9 cellular contexts compared by ENCODE assay signal in genomic region chr2:237438082-237438925, GRCh38. TPM values are rescaled to one million over a fixed set of nuclear protein-coding genes. Genes with fewer than 3 reads are reported as not detected.
DNase-seq lines count a peak whose midpoint lies in the region; ATAC-seq and TF ChIP-seq lines count a peak whose summit lies in the region.
"Had no signal": no experiment of that assay in that cellular context is flagged by ENCODE, and none has a peak within 500 bp of the region (broad histone marks: within the 10 kb centered on the region; RNA-seq: fewer than 3 reads in every experiment).

No MANE protein-coding gene starts in this region.

- intact Hi-C loops in colonic mucosa (cut with DNase I), result no loop called here
- intact Hi-C loops in testis (cut with DNase I; ENCODE audit: low total_unique reads), result no loop called here

- H3K4me3 Mint-ChIP-seq in stimulated activated effector memory CD8-positive, alpha-beta T cell treated with anti-CD3 and anti-CD28 coated beads, Interleukin-12 subunit alpha, Interleukin-12 subunit beta, amount 100 ng/mL, for 72 hours, result peak overlapping the region; percentile 26

- 54 to 62% methylated on average over 5 to 8 of the region's 8 CpGs for WGBS in testis, 2 donors

- H3K36me3 ChIP-seq in colonic mucosa (no peaks in the 10 kb centered on the region), testis (ENCODE audit: low read depth, missing control alignments) (no peaks in the 10 kb centered on the region)

- H3K4me3 ChIP-seq in colonic mucosa (no peak overlapping the region), testis (no peak overlapping the region)

- no peak for ATAC-seq in stimulated activated effector memory CD8-positive, alpha-beta T cell treated with anti-CD3 and anti-CD28 coated beads, Interleukin-12 subunit alpha, Interleukin-12 subunit beta, amount 100 ng/mL, for 72 hours

- H3K9me3 ChIP-seq in colonic mucosa (no peaks in the 10 kb centered on the region), testis (no peaks in the 10 kb centered on the region)

- no peak overlapping the region for H3K9ac ChIP-seq in colonic mucosa (ENCODE audit: low read depth in 2 of 2, low read length in 2 of 2)

- H3K27ac ChIP-seq in colonic mucosa (no peak overlapping the region), testis (no peak overlapping the region)

- no peak for TF ChIP-seq POLR2A in testis (IDR thresholded peaks at IDR 0.05)

- H3K27me3 ChIP-seq in colonic mucosa (no peaks in the 10 kb centered on the region), testis (no peaks in the 10 kb centered on the region)

- peak; percentile 13 to 58 for DNase-seq in NCI-H526 (lab: John Stamatoyannopoulos, UW)
- no peak for DNase-seq in NCI-H526 treated with DMSO at 0.1 percent for 48 hours (lab: John Stamatoyannopoulos, UW)
- DNase-seq in NCI-H2196 treated with DMSO at 0.1 percent for 48 hours (lab: John Stamatoyannopoulos, UW; ENCODE audit: unreplicated experiment), result peak; percentile 24
- peak; percentile 68 for DNase-seq in colonic mucosa
- no peak for DNase-seq in stimulated activated effector memory CD8-positive, alpha-beta T cell treated with anti-CD3 and anti-CD28 coated beads, Interleukin-12 subunit alpha, Interleukin-12 subunit beta, amount 100 ng/mL, for 72 hours (ENCODE audit: low spot score in 2 of 2)
- DNase-seq in testis, result no peak
- DNase-seq in retina, result no peak
- DNase-seq in activated T-cell treated with anti-CD3 and anti-CD28 coated beads, Interleukin-2, amount 50 U/mL, for 1 hour, result no peak
- DNase-seq: NCI-H82 had no signal

- H3K4me1 Mint-ChIP-seq in stimulated activated effector memory CD8-positive, alpha-beta T cell treated with anti-CD3 and anti-CD28 coated beads, Interleukin-12 subunit alpha, Interleukin-12 subunit beta, amount 100 ng/mL, for 72 hours, result peaks cover 100% of the 10 kb centered on the region

- TF ChIP-seq CTCF in colonic mucosa (IDR thresholded peaks at IDR 0.05) (no peak), testis (IDR thresholded peaks at IDR 0.05) (no peak)

- H3K9me3 Mint-ChIP-seq in stimulated activated effector memory CD8-positive, alpha-beta T cell treated with anti-CD3 and anti-CD28 coated beads, Interleukin-12 subunit alpha, Interleukin-12 subunit beta, amount 100 ng/mL, for 72 hours, result peaks cover 3% of the 10 kb centered on the region

- H3K36me3 Mint-ChIP-seq in stimulated activated effector memory CD8-positive, alpha-beta T cell treated with anti-CD3 and anti-CD28 coated beads, Interleukin-12 subunit alpha, Interleukin-12 subunit beta, amount 100 ng/mL, for 72 hours, result peaks cover 29% of the 10 kb centered on the region

- peak overlapping the region; percentile 68 for H3K27ac Mint-ChIP-seq in stimulated activated effector memory CD8-positive, alpha-beta T cell treated with anti-CD3 and anti-CD28 coated beads, Interleukin-12 subunit alpha, Interleukin-12 subunit beta, amount 100 ng/mL, for 72 hours

- H3K4me1 ChIP-seq in colonic mucosa (peaks cover 9% of the 10 kb centered on the region), testis (peaks cover 16% of the 10 kb centered on the region)

RNA-seq across cellular contexts. Expression of gene COL6A3, which starts 24.3 kb away (rescaled TPM):
- total RNA-seq in colonic mucosa, result 10 to 100 TPM; 28.4 to 80.9 TPM
- 10 to 100 TPM; 35.1 to 74.1 TPM for total RNA-seq in testis
- 93.1 TPM for polyA plus RNA-seq in testis (ENCODE audit: insufficient read depth, low read depth, low replicate concordance)

RNA-seq across cellular contexts. Expression of gene MLPH, which starts 48.7 kb away (rescaled TPM):
- 100 to 1,000 TPM in 1 of 2 donors, 10 to 100 TPM in 1; 87.9 to 111 TPM for total RNA-seq in colonic mucosa
- total RNA-seq in testis, result 1 to 10 TPM; 6.5 to 7.4 TPM
- polyA plus RNA-seq in testis (ENCODE audit: insufficient read depth, low read depth, low replicate concordance), result 5.5 TPM

Comparison
In these comparisons a context has a peak if more than half of its experiments do, and no peak if none do; other contexts are left out.
1. DNase-seq: peak in NCI-H526 (2 of 2), NCI-H2196 treated with DMSO at 0.1 percent for 48 hours (single experiment) and colonic mucosa (single experiment); none in NCI-H526 treated with DMSO at 0.1 percent for 48 hours (single experiment), stimulated activated effector memory CD8-positive, alpha-beta T cell treated with anti-CD3 and anti-CD28 coated beads, Interleukin-12 subunit alpha, Interleukin-12 subunit beta, amount 100 ng/mL, for 72 hours (0 of 2), testis (single experiment), retina (single experiment) and activated T-cell treated with anti-CD3 and anti-CD28 coated beads, Interleukin-2, amount 50 U/mL, for 1 hour (single experiment).
2. RNA of gene MLPH, which starts 48.7 kb away (total RNA-seq): 87.9 to 111 TPM in colonic mucosa; 6.5 to 7.4 TPM in testis; every median in the first group is over 10 times any median in the second.